In the genomic region with DNA sequence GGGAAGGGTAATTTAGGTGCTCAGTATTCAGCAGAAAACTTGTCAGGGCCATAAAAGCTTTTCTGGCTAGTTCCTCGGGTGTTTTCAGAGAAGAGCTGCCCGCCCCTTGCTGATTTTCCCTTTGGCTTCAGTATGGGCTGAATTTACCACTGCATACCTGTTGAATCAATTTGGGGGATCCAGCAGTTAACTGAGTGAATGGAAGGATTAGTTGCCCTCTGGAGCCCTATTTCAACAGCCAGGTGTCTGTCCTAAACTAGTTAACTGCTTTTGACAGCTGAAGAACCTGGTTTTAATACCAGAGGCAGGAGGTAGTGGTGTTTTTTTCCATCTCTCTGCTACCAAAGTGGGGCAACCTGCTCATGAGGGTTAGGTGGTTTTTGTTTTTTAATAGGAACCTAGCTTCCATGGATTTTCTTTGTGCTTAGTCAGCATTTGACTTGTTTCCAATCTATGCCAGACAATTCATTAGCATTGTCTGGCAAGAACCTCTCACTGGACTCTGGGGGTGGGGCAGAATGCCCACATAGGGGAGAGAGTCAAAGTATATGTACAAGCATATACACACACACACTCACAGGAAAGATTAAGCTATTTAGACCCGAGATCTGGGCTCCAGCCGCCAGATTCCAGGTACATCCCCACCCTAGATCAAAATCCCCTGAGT, we compare ENCODE assay signal across 20 cellular contexts.
DNase-seq lines count a peak whose midpoint lies in the region; ATAC-seq and TF ChIP-seq lines count a peak whose summit lies in the region.
"Had no signal": no experiment of that assay in that cellular context is flagged by ENCODE, and none has a peak within 500 bp of the region (broad histone marks: within the 10 kb centered on the region; RNA-seq: fewer than 3 reads in every experiment).

No MANE protein-coding gene starts in this region.

- DNase-seq in NCI-H1092 treated with DMSO at 0.1 percent for 48 hours (lab: John Stamatoyannopoulos, UW), result peak; percentile 57
- DNase-seq in NCI-H1092 (lab: John Stamatoyannopoulos, UW), result no peak
- peak; percentile 43 for DNase-seq in NCI-H146 (lab: John Stamatoyannopoulos, UW)
- peak; percentile 18 for DNase-seq in renal cortical epithelial cell (ENCODE audit: low read depth)
- no peak for DNase-seq in activated CD4-positive, CD25-positive, alpha-beta regulatory T cell treated with anti-CD3 and anti-CD28 coated beads, Interleukin-2, amount 50 U/mL, for 72 hours
- DNase-seq: activated CD4-positive, alpha-beta memory T cell treated with anti-CD3 and anti-CD28 coated beads, Interleukin-2, amount 10 ng/mL, durations not matched to agents 7 days and 5 days; activated CD8-positive, alpha-beta memory T cell treated with anti-CD3 and anti-CD28 coated beads, Interleukin-2, amount 50 U/mL, for 48 hours; colonic mucosa; effector CD8-positive, alpha-beta T cell; GOT3; islet precursor cell; left ventricle myocardium superior; NCI-H524; psoas muscle; stimulated activated naive CD8-positive, alpha-beta T cell treated with anti-CD3 and anti-CD28 coated beads, Interleukin-15, Interleukin-2, amounts not matched to agents 100 U/mL and 50 U/mL, for 24 hours; T-helper 1 cell had no signal

- ATAC-seq in SK-N-SH treated with all-trans-retinoic acid at 6 μM for 48 hours (peak; percentile 39; the same call in 2 of the 3 replicates), HG02571 (IDR thresholded peaks at IDR 0.05; ENCODE audit: unreplicated experiment) (no peak), GM21576 (IDR thresholded peaks at IDR 0.05; ENCODE audit: unreplicated experiment) (no peak)
- ATAC-seq: activated CD4-positive, CD25-positive, alpha-beta regulatory T cell treated with anti-CD3 and anti-CD28 coated beads, Interleukin-2, amount 50 U/mL, for 24 hours; left ventricle myocardium superior; psoas muscle; stimulated activated naive CD8-positive, alpha-beta T cell treated with anti-CD3 and anti-CD28 coated beads, Interleukin-15, Interleukin-2, amounts not matched to agents 100 U/mL and 50 U/mL, for 24 hours had no signal

TF ChIP-seq in SK-N-SH treated with all-trans-retinoic acid at 6 μM for 48 hours, 23 proteins besides CTCF, POLR2A, EP300 and RAD21:
- TF ChIP-seq ZNF8 (CRISPR knock-in tag; IDR thresholded peaks at IDR 0.05), result no peak
- TF ChIP-seq, protein P1, sequence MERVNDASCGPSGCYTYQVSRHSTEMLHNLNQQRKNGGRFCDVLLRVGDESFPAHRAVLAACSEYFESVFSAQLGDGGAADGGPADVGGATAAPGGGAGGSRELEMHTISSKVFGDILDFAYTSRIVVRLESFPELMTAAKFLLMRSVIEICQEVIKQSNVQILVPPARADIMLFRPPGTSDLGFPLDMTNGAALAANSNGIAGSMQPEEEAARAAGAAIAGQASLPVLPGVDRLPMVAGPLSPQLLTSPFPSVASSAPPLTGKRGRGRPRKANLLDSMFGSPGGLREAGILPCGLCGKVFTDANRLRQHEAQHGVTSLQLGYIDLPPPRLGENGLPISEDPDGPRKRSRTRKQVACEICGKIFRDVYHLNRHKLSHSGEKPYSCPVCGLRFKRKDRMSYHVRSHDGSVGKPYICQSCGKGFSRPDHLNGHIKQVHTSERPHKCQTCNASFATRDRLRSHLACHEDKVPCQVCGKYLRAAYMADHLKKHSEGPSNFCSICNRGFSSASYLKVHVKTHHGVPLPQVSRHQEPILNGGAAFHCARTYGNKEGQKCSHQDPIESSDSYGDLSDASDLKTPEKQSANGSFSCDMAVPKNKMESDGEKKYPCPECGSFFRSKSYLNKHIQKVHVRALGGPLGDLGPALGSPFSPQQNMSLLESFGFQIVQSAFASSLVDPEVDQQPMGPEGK (CRISPR knock-in tag; IDR thresholded peaks at IDR 0.05; ENCODE audit: borderline replicate concordance), result no peak
TF ChIP-seq in SK-N-SH treated with all-trans-retinoic acid at 6 μM for 48 hours: peak in this region for 0.

Comparison
In these comparisons a context has a peak if more than half of its experiments do, and no peak if none do; other contexts are left out.
1. DNase-seq: peak in NCI-H1092 treated with DMSO at 0.1 percent for 48 hours (single experiment), NCI-H146 (single experiment) and renal cortical epithelial cell (single experiment); none in NCI-H1092 (single experiment) and activated CD4-positive, CD25-positive, alpha-beta regulatory T cell treated with anti-CD3 and anti-CD28 coated beads, Interleukin-2, amount 50 U/mL, for 72 hours (single experiment).